Comparison of ENCODE assay signal across 9 cellular contexts in the genomic region with DNA sequence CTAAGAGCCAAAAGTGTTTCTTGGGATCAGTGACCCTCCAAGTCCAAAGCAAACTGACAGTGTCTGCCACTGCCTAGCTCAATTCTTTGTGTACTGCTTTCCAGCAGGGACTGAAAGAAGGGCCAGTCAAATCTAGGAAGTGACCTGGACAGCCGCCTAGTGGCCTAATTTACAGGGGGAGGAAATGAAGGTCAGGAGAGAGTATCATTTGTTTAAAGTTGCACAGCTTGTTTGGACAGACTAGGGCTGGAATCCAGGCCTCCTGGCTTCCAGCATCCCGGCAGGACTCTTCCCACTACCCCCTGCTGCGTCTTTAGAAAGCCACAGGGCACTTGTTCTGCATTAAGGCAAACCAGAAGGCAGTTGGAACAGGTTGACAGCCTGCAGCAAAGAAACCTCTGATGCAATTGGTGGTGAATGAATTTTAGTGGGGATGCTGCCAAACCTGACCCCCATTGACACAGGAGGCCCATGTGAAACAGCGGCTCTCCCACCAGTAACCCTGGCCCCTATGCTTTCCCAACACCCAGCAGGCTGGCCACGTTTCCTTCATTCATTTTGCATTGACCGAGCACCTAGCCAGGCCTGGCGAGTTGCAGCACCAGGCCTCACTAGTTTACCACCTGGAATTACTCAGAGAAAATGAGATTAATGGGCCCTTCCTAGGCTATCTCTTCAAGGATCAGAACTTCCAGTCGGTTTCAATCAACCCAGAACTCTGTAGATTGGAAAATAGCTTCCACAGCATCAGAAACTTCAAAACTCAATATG. TPM values are rescaled to one million over a fixed set of nuclear protein-coding genes. Genes with fewer than 3 reads are reported as not detected.
DNase-seq lines count a peak whose midpoint lies in the region; ATAC-seq and TF ChIP-seq lines count a peak whose summit lies in the region.
"Had no signal": no experiment of that assay in that cellular context is flagged by ENCODE, and none has a peak within 500 bp of the region (broad histone marks: within the 10 kb centered on the region; RNA-seq: fewer than 3 reads in every experiment).

No MANE protein-coding gene starts in this region.

- H3K27ac Mint-ChIP-seq in mesothelial cell of epicardium = no peak overlapping the region

- no peaks in the 10 kb centered on the region for H3K27me3 ChIP-seq in cardiac muscle cell

- no peaks in the 10 kb centered on the region for H3K9me3 Mint-ChIP-seq in mesothelial cell of epicardium

- H3K4me3 ChIP-seq in cardiac muscle cell (no peak overlapping the region), skeletal muscle cell (ENCODE audit: low read depth, low read length) (no peak overlapping the region)

- no peaks in the 10 kb centered on the region for H3K4me1 Mint-ChIP-seq in mesothelial cell of epicardium

- H3K27ac ChIP-seq in cardiac muscle cell = no peak overlapping the region

- no peaks in the 10 kb centered on the region for H3K36me3 Mint-ChIP-seq in mesothelial cell of epicardium

- DNase-seq in cardiac muscle cell (ENCODE audit: low read depth in 1 of 2, low spot score in 1 of 2) = peak; percentile 35 to 44
- DNase-seq in skeletal muscle cell (ENCODE audit: low read depth) = peak; percentile 11
- DNase-seq in NCI-H2029 (lab: John Stamatoyannopoulos, UW) = no peak
- no peak for DNase-seq in GOT3 (lab: John Stamatoyannopoulos, UW)
- DNase-seq in NCI-H1048 (lab: John Stamatoyannopoulos, UW) = no peak
- DNase-seq in mesothelial cell of epicardium (ENCODE audit: low spot score in 2 of 2, unreplicated experiment in 2 of 2) = no peak
- DNase-seq: cortex of kidney had no signal

- H3K36me3 ChIP-seq in cardiac muscle cell = no peaks in the 10 kb centered on the region

- no peaks in the 10 kb centered on the region for H3K27me3 Mint-ChIP-seq in mesothelial cell of epicardium (ENCODE audit: low read depth)

- H3K4me1 ChIP-seq in cardiac muscle cell (ENCODE audit: low read depth) = no peaks in the 10 kb centered on the region

- TF ChIP-seq CTCF in GM12872 (IDR thresholded peaks at IDR 0.05; ENCODE audit: insufficient read depth, low read depth, low read length) = 0 out of 3 replicates have a peak, but pooled peaks have one; percentile 6
- peak; percentile 52 for TF ChIP-seq CTCF in cardiac muscle cell (IDR thresholded peaks at IDR 0.05; ENCODE audit: low read depth, low read length)
- no peak for TF ChIP-seq CTCF in mesothelial cell of epicardium (IDR thresholded peaks at IDR 0.05; ENCODE audit: unreplicated experiment)

- no peak overlapping the region for H3K4me3 Mint-ChIP-seq in mesothelial cell of epicardium

- H3K9me3 ChIP-seq in cardiac muscle cell (ENCODE audit: low read depth) = no peaks in the 10 kb centered on the region

- peak; percentile 72 for ATAC-seq in SK-N-SH treated with all-trans-retinoic acid at 6 μM for 48 hours

TF ChIP-seq in SK-N-SH treated with all-trans-retinoic acid at 6 μM for 48 hours, 23 proteins besides CTCF, POLR2A, EP300 and RAD21:
- TF ChIP-seq TCF4 (CRISPR knock-in tag; IDR thresholded peaks at IDR 0.05; ENCODE audit: borderline replicate concordance) (no peak), PPARA (CRISPR knock-in tag; IDR thresholded peaks at IDR 0.05; ENCODE audit: borderline replicate concordance) (no peak), ISL1 (CRISPR knock-in tag; IDR thresholded peaks at IDR 0.05) (no peak)

RNA-seq across cellular contexts. Expression of gene GALNT16, which starts 28.2 kb away (rescaled TPM):
- total RNA-seq in cardiac muscle cell (5.8 and 15.2 TPM in 2 replicates), mesothelial cell of epicardium (6.4 to 9.9 TPM (median 8.2 TPM) in 3 replicates)
- 3.4 and 7.7 TPM in 2 replicates for polyA plus RNA-seq in cardiac muscle cell

Comparison
In these comparisons a context has a peak if more than half of its experiments do, and no peak if none do; other contexts are left out.
1. DNase-seq: peak in cardiac muscle cell (2 of 2) and skeletal muscle cell (single experiment); none in NCI-H2029 (single experiment), GOT3 (single experiment), NCI-H1048 (single experiment) and mesothelial cell of epicardium (0 of 2).